8 cellular contexts compared by ENCODE assay signal in the genomic region with DNA sequence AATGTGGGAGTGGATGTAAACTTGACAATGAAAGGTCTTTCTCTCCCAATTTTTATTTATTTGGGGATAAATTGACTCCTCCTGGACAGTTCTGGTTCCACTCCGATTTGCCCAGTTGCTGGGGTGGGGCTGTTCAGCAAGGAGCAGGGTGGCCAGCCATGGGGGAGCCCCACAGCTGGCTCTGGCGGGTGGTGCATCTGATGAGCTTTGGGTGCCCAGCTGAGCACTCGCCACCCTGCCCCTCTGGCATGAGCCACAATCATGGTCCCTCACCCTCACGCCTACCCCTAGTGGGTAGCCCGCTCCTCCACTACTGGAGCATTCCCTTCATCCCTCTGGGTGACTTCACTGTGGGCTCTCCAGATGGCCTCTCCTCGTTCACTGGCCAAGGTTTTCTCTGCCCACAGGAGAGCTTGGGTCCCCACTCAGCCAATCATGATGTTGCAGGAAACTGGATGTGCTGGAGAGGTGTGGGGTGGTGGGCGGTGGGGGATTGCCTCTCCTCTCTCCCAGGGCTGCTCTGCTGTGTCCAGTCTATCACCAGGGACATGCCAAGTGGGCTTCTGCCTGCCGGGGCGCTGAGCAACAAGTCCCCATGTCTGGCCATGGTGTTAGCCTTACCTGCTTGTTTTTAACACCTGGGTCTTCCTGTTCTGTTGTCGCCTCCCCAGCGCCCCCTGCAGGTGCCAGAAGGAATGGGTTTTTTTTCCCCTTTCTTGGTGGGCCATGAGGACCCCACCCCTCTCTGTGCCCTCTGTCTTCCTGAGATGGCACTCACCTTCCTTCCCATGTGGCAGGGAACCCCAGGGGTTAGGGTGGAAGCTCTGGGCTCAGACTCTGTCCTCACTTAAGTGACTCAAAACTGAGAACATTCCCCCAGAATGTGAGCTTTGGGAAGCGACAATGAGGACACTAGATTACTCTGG. TPM values are rescaled to one million over a fixed set of nuclear protein-coding genes. Genes with fewer than 3 reads are reported as not detected.
DNase-seq lines count a peak whose midpoint lies in the region; ATAC-seq and TF ChIP-seq lines count a peak whose summit lies in the region.
"Had no signal": no experiment of that assay in that cellular context is flagged by ENCODE, and none has a peak within 500 bp of the region (broad histone marks: within the 10 kb centered on the region; RNA-seq: fewer than 3 reads in every experiment).

No MANE protein-coding gene starts in this region.

- intact Hi-C loops in spleen (cut with DNase I; ENCODE audit: low total_unique reads), result no loop called here

- 65 to 74% methylated on average over 9 to 12 of the region's 12 CpGs for WGBS in endodermal cell (ENCODE audit: insufficient coverage in 1 of 2, insufficient read length in 1 of 2), 2 experiments
- WGBS in spleen, 5 donors, result 42 to 61% (median 55%) methylated on average over 11 to 12 of the region's 12 CpGs

- peaks cover 22% of the 10 kb centered on the region for H3K27me3 ChIP-seq in endodermal cell (ENCODE audit: control insufficient read depth, insufficient read depth, low read length, poor library complexity, severe bottlenecking)
- H3K27me3 ChIP-seq in spleen (replicated peaks in 1 of 7), result peaks cover 0 to 70% (median 3%) of the 10 kb centered on the region in 7 donors

- no peak overlapping the region for H3K27ac Mint-ChIP-seq in endodermal cell

- peak; percentile 31 for DNase-seq in RPMI8226
- DNase-seq in endodermal cell, result peak; percentile 90
- no peak for DNase-seq in spleen
- DNase-seq in NCI-H128 (lab: John Stamatoyannopoulos, UW; ENCODE audit: unreplicated experiment), result no peak
- no peak for DNase-seq in DMS 273 (lab: John Stamatoyannopoulos, UW; ENCODE audit: unreplicated experiment)

- no peak for TF ChIP-seq POLR2A in spleen (IDR thresholded peaks at IDR 0.05)

- H3K4me1 ChIP-seq in endodermal cell (ENCODE audit: control insufficient read depth, insufficient read depth, low read length) (peaks cover 3% of the 10 kb centered on the region), spleen (peaks cover 4 to 31% (median 17%) of the 10 kb centered on the region in 6 donors)

- no peak overlapping the region for H3K4me3 Mint-ChIP-seq in endodermal cell

- H3K9ac ChIP-seq in endodermal cell (ENCODE audit: extremely low read depth, low read length, poor library complexity, severe bottlenecking), result no peak overlapping the region

- no peaks in the 10 kb centered on the region for H3K9me3 Mint-ChIP-seq in endodermal cell

- H3K36me3 ChIP-seq in endodermal cell (ENCODE audit: control insufficient read depth, insufficient read depth, low read length), result no peaks in the 10 kb centered on the region
- no peaks in the 10 kb centered on the region for H3K36me3 ChIP-seq in spleen

- H3K4me3 ChIP-seq in endodermal cell (ENCODE audit: low read length) (no peak overlapping the region), spleen (no peak overlapping the region)
- H3K4me3 ChIP-seq: SK-N-MC had no signal

- H3K4me1 Mint-ChIP-seq in endodermal cell, result peaks cover 10% of the 10 kb centered on the region

- no peak overlapping the region for H3K27ac ChIP-seq in endodermal cell (ENCODE audit: low read depth, low read length)
- H3K27ac ChIP-seq in spleen, result no peak overlapping the region
- H3K27ac ChIP-seq: SK-N-MC had no signal

- H3K27me3 Mint-ChIP-seq in endodermal cell (ENCODE audit: insufficient read depth), result peaks cover 24% of the 10 kb centered on the region

- no peak for ATAC-seq in GM21423 (IDR thresholded peaks at IDR 0.05; ENCODE audit: unreplicated experiment)

- no peaks in the 10 kb centered on the region for H3K36me3 Mint-ChIP-seq in endodermal cell (ENCODE audit: low read depth)

- no peaks in the 10 kb centered on the region for H3K9me3 ChIP-seq in endodermal cell (ENCODE audit: control insufficient read depth, low read length)
- no peaks in the 10 kb centered on the region for H3K9me3 ChIP-seq in spleen

- TF ChIP-seq CTCF in GM12873 (IDR thresholded peaks at IDR 0.05; ENCODE audit: insufficient read depth, low read depth, low read length, missing control alignments), result peak; percentile 81
- peak; percentile 95 for TF ChIP-seq CTCF in endodermal cell (conservative IDR thresholded peaks at IDR 0.05)
- TF ChIP-seq CTCF in spleen (IDR thresholded peaks at IDR 0.05 in 8 of 11, conservative IDR thresholded peaks at IDR 0.05 in 3 of 11), result peak in 8 of 11 experiments; percentile 16 to 61 (median 46)

RNA-seq across cellular contexts. Expression of gene CYP46A1, which starts 3.4 kb away (rescaled TPM):
- total RNA-seq in endodermal cell, result under 1 TPM; 0.55 to 0.57 TPM
- 4.1 TPM for polyA plus RNA-seq in endodermal cell (2013, experiment 1 of 2)
- polyA plus RNA-seq in endodermal cell (2013, experiment 2 of 2), result 4.8 TPM
- total RNA-seq in spleen, result under 1 TPM; 0.16 to 0.85 (median 0.40) TPM
- under 1 TPM; 0.11 to 0.38 (median 0.13) TPM for polyA plus RNA-seq in spleen

RNA-seq across cellular contexts. Expression of gene HHIPL1, which starts 42.6 kb away (rescaled TPM):
- total RNA-seq in endodermal cell (1 to 10 TPM; 3.0 to 3.4 TPM), spleen (1 to 10 TPM; 1.8 to 4.2 (median 2.8) TPM)
- polyA plus RNA-seq in endodermal cell (2013, experiment 1 of 2), result 1.8 TPM
- polyA plus RNA-seq in endodermal cell (2013, experiment 2 of 2), result 2.3 TPM
- polyA plus RNA-seq in spleen, result under 1 TPM; 0.43 to 0.67 (median 0.64) TPM

Comparison
In these comparisons a context has a peak if more than half of its experiments do, and no peak if none do; other contexts are left out.
1. DNase-seq: peak in RPMI8226 (single experiment) and endodermal cell (single experiment); none in spleen (single experiment), NCI-H128 (single experiment) and DMS 273 (single experiment).
2. Peak in every context shown above with its lines, with median percentiles within 50 percentile points of each other: CTCF ChIP-seq.